Comparison of ENCODE assay signal across 21 cellular contexts in genomic region chr16:85181091-85181738, GRCh38.
"Had no signal": no experiment of that assay in that cellular context is flagged by ENCODE, and none has a peak within 500 bp of the region (broad histone marks: within the 10 kb centered on the region; RNA-seq: fewer than 3 reads in every experiment).

No MANE protein-coding gene starts in this region.

- H3K27me3 ChIP-seq: foreskin keratinocyte, tibial artery had no signal

- H3K4me3 ChIP-seq: mucosa of descending colon, tibial artery had no signal

- H3K4me1 ChIP-seq: foreskin keratinocyte had no signal

- H3K27ac ChIP-seq: foreskin keratinocyte, tibial artery had no signal

- DNase-seq: activated B cell treated with CpG ODN at 0.5 μM for 24 hours; activated CD4-positive, alpha-beta T cell treated with anti-CD3 and anti-CD28 coated beads for 36 hours; activated CD4-positive, alpha-beta T cell treated with anti-CD3 and anti-CD28 coated beads, Interleukin-2, amount 50 U/mL, for 4 hours; activated CD8-positive, alpha-beta memory T cell treated with anti-CD3 and anti-CD28 coated beads for 24 hours; activated CD8-positive, alpha-beta memory T cell treated with anti-CD3 and anti-CD28 coated beads, Interleukin-2, amount 50 U/mL, for 4 hours; activated naive CD4-positive, alpha-beta T cell; activated naive CD8-positive, alpha-beta T cell treated with anti-CD3 and anti-CD28 coated beads for 36 hours; activated T-cell treated with anti-CD3 and anti-CD28 coated beads, Interleukin-2, amount 50 U/mL, for 24 hours; amygdala; effector CD4-positive, alpha-beta T cell; foreskin keratinocyte; kidney glomerular epithelial cell; mesenchymal stem cell; mucosa of descending colon; occipital lobe; retina; stimulated activated CD4-positive, alpha-beta T cell treated with anti-CD3 and anti-CD28 coated beads, Interleukin-12 subunit alpha, Interleukin-12 subunit beta, amount 100 ng/mL, for 4 hours; substantia nigra; T-helper 9 cell; tibial artery had no signal

- ATAC-seq: activated CD4-positive, alpha-beta T cell treated with anti-CD3 and anti-CD28 coated beads for 36 hours; activated T-helper 17 cell treated with anti-CD3 and anti-CD28 coated beads, Interleukin-2, amount 50 U/mL, for 72 hours; foreskin keratinocyte; mucosa of descending colon had no signal
